In genomic region chr6:71072508-71072907, GRCh38 we compare ENCODE assay signal across 18 cellular contexts.
DNase-seq lines count a peak whose midpoint lies in the region; ATAC-seq and TF ChIP-seq lines count a peak whose summit lies in the region.
"Had no signal": no experiment of that assay in that cellular context is flagged by ENCODE, and none has a peak within 500 bp of the region (broad histone marks: within the 10 kb centered on the region; RNA-seq: fewer than 3 reads in every experiment).

No MANE protein-coding gene starts in this region.

- dilution Hi-C loops in IMR-90 (cut with HindIII; ENCODE audit: low sequenced_read_pairs, unreplicated experiment), result no loop called here

- in situ Hi-C loops in IMR-90 (cut with MboI; ENCODE audit: low sequenced_read_pairs), result no loop called here

- H2BK20ac ChIP-seq in IMR-90 (ENCODE audit: low read depth, low read length), result no peak overlapping the region

- H3K9ac ChIP-seq in IMR-90 (ENCODE audit: low read depth, low read length), result no peak overlapping the region

- no peak overlapping the region for H2BK15ac ChIP-seq in IMR-90 (ENCODE audit: low read depth, low read length)

- no peaks in the 10 kb centered on the region for H3K4me1 ChIP-seq in IMR-90 (ENCODE audit: control insufficient read depth, insufficient read depth, low read length)
- H3K4me1 ChIP-seq: left lung, upper lobe of left lung had no signal

- no peak for TF ChIP-seq POLR2A in IMR-90 (IDR thresholded peaks at IDR 0.05; ENCODE audit: low read depth, low read length)

- no peak overlapping the region for H3K18ac ChIP-seq in IMR-90 (ENCODE audit: low read depth, low read length)

- POLR2A ChIA-PET in IMR-90 (lab: Charles Lee; ENCODE audit: unreplicated experiment) (no interaction called here), WTC11 (lab: Charles Lee) (no interaction called here)

- no peak overlapping the region for H3K56ac ChIP-seq in IMR-90 (ENCODE audit: extremely low read depth, insufficient read depth, low read length)

- H4K20me1 ChIP-seq in IMR-90 (ENCODE audit: insufficient read depth, low read length), result no peaks in the 10 kb centered on the region

- no peaks in the 10 kb centered on the region for H3K79me1 ChIP-seq in IMR-90 (ENCODE audit: low read depth in 1 of 2, low read length in 2 of 2)

- no peak overlapping the region for H3K4me3 ChIP-seq in IMR-90 (ENCODE audit: insufficient read depth, low read depth, low read length)
- H3K4me3 ChIP-seq in fibroblast of villous mesenchyme (ENCODE audit: low read depth, low read length), result no peak overlapping the region
- no peak overlapping the region for H3K4me3 ChIP-seq in skeletal muscle cell (ENCODE audit: low read depth, low read length)
- H3K4me3 ChIP-seq: cardiac muscle cell, left lung, upper lobe of left lung had no signal

- no peak overlapping the region for H2AK9ac ChIP-seq in IMR-90 (replicated peaks; ENCODE audit: low read depth, low read length, poor library complexity)

- no peak overlapping the region for H3K4ac ChIP-seq in IMR-90 (ENCODE audit: low read depth, low read length)

- H4K5ac ChIP-seq in IMR-90 (ENCODE audit: low read depth, low read length), result no peak overlapping the region

- peaks cover 2% of the 10 kb centered on the region; the same call in 1 of the 2 replicates for H3K36me3 Mint-ChIP-seq in WTC11
- no peaks in the 10 kb centered on the region for H3K36me3 Mint-ChIP-seq in activated naive CD4-positive, alpha-beta T cell treated with anti-CD3 and anti-CD28 coated beads, Interleukin-2, amount 50 U/mL, for 72 hours
- no peaks in the 10 kb centered on the region for H3K36me3 Mint-ChIP-seq in natural killer cell treated with Interleukin-12 subunit alpha and Interleukin-12 subunit beta and Interleukin-15 and Interleukin-18, amount 100 ng/mL, for 72 hours

- no peaks in the 10 kb centered on the region for H3K36me3 ChIP-seq in IMR-90 (ENCODE audit: control insufficient read depth, insufficient read depth, low read length)
- H3K36me3 ChIP-seq: cardiac muscle cell, left lung, upper lobe of left lung had no signal

- H2AFZ ChIP-seq in IMR-90 (replicated peaks; ENCODE audit: low read length, poor library complexity), result no peak overlapping the region

- H3K23ac ChIP-seq in IMR-90 (ENCODE audit: low read depth, low read length), result no peak overlapping the region

- WGBS in IMR-90 (ENCODE audit: extremely low coverage in 2 of 2, insufficient read length in 1 of 2), 2 experiments, result no CpG with 5 or more reads among the region's 3 CpGs

- H3K4me3 Mint-ChIP-seq in WTC11, result no peak overlapping the region
- H3K4me3 Mint-ChIP-seq in natural killer cell treated with Interleukin-12 subunit alpha and Interleukin-12 subunit beta and Interleukin-15 and Interleukin-18, amount 100 ng/mL, for 72 hours, result no peak overlapping the region
- H3K4me3 Mint-ChIP-seq: activated naive CD4-positive, alpha-beta T cell treated with anti-CD3 and anti-CD28 coated beads, Interleukin-2, amount 50 U/mL, for 24 hours had no signal

- H3K27me3 Mint-ChIP-seq in WTC11 (ENCODE audit: low read depth), result peaks cover 4% of the 10 kb centered on the region; the same call in 1 of the 2 replicates
- peaks cover 0 to 12% of the 10 kb centered on the region in 2 donors for H3K27me3 Mint-ChIP-seq in natural killer cell treated with Interleukin-12 subunit alpha and Interleukin-12 subunit beta and Interleukin-15 and Interleukin-18, amount 100 ng/mL, for 72 hours

- H4K8ac ChIP-seq in IMR-90 (ENCODE audit: low read depth in 2 of 2, low read length in 2 of 2), result no peak overlapping the region

- H3K14ac ChIP-seq in IMR-90 (replicated peaks; ENCODE audit: low read depth, low read length), result no peak overlapping the region

- H3K9me3 ChIP-seq in IMR-90 (ENCODE audit: control insufficient read depth, insufficient read depth, low read length), result no peaks in the 10 kb centered on the region

- ATAC-seq in IMR-90 (ENCODE audit: low read depth) (peak; percentile 51; the same call in 1 of the 2 replicates), WTC11 (no peak)
- ATAC-seq in activated naive CD4-positive, alpha-beta T cell treated with anti-CD3 and anti-CD28 coated beads, Interleukin-2, amount 50 U/mL, for 72 hours, result no peak
- no peak for ATAC-seq in natural killer cell treated with Interleukin-12 subunit alpha and Interleukin-12 subunit beta and Interleukin-15 and Interleukin-18, amount 100 ng/mL, for 72 hours
- ATAC-seq: left lung, PC-3 had no signal

- intact Hi-C loops in IMR-90 (cut with micrococcal nuclease), result no loop called here

- no TSS peak for BruUV-seq in IMR-90 (replicated peaks; lab: Mats Ljungman, UMichigan)

- TF ChIP-seq CTCF in IMR-90 (conservative IDR thresholded peaks at IDR 0.05; ENCODE audit: low read depth, low read length), result no peak
- TF ChIP-seq CTCF in fibroblast of villous mesenchyme (IDR thresholded peaks at IDR 0.05; ENCODE audit: insufficient read depth, low read depth, low read length), result no peak
- TF ChIP-seq CTCF in WTC11 (IDR thresholded peaks at IDR 0.05), result no peak

- peaks cover 18% of the 10 kb centered on the region for H3K9me3 Mint-ChIP-seq in WTC11
- peaks cover 3 to 15% of the 10 kb centered on the region in 2 donors for H3K9me3 Mint-ChIP-seq in activated naive CD4-positive, alpha-beta T cell treated with anti-CD3 and anti-CD28 coated beads, Interleukin-2, amount 50 U/mL, for 72 hours
- peaks cover 7% of the 10 kb centered on the region for H3K9me3 Mint-ChIP-seq in natural killer cell treated with Interleukin-12 subunit alpha and Interleukin-12 subunit beta and Interleukin-15 and Interleukin-18, amount 100 ng/mL, for 72 hours

- no peak overlapping the region for H2AK5ac ChIP-seq in IMR-90 (ENCODE audit: low read depth, low read length)

- H3K27ac Mint-ChIP-seq in WTC11, result no peak overlapping the region
- H3K27ac Mint-ChIP-seq in activated naive CD4-positive, alpha-beta T cell treated with anti-CD3 and anti-CD28 coated beads, Interleukin-2, amount 50 U/mL, for 72 hours, result no peak overlapping the region
- no peak overlapping the region for H3K27ac Mint-ChIP-seq in natural killer cell treated with Interleukin-12 subunit alpha and Interleukin-12 subunit beta and Interleukin-15 and Interleukin-18, amount 100 ng/mL, for 72 hours
- H3K27ac Mint-ChIP-seq: activated naive CD4-positive, alpha-beta T cell treated with anti-CD3 and anti-CD28 coated beads, Interleukin-2, amount 50 U/mL, for 24 hours; progenitor cell of endocrine pancreas had no signal

- no peaks in the 10 kb centered on the region for H3K4me1 Mint-ChIP-seq in WTC11
- H3K4me1 Mint-ChIP-seq in natural killer cell treated with Interleukin-12 subunit alpha and Interleukin-12 subunit beta and Interleukin-15 and Interleukin-18, amount 100 ng/mL, for 72 hours (ENCODE audit: low read depth in 2 of 2), result no peaks in the 10 kb centered on the region
- H3K4me1 Mint-ChIP-seq: activated naive CD4-positive, alpha-beta T cell treated with anti-CD3 and anti-CD28 coated beads, Interleukin-2, amount 50 U/mL, for 24 hours had no signal

- no peak overlapping the region for H3K27ac ChIP-seq in IMR-90 (ENCODE audit: insufficient read depth, low read length)
- H3K27ac ChIP-seq: cardiac muscle cell, HL-60, left lung, upper lobe of left lung had no signal

- DNase-seq in IMR-90 (peak; percentile 11), RPMI7951 (ENCODE audit: low read depth) (peak; percentile 43), fibroblast of villous mesenchyme (ENCODE audit: low read depth) (peak; percentile 10), skeletal muscle cell (ENCODE audit: low read depth) (peak; percentile 47), WTC11 (ENCODE audit: low spot score) (no peak), SKM-1 (lab: John Stamatoyannopoulos, UW; ENCODE audit: unreplicated experiment) (no peak)
- no peak for DNase-seq in activated naive CD4-positive, alpha-beta T cell treated with anti-CD3 and anti-CD28 coated beads, Interleukin-2, amount 50 U/mL, for 72 hours (ENCODE audit: low spot score in 2 of 2)
- DNase-seq in natural killer cell treated with Interleukin-12 subunit alpha and Interleukin-12 subunit beta and Interleukin-15 and Interleukin-18, amount 100 ng/mL, for 72 hours (ENCODE audit: low spot score), result no peak
- DNase-seq: GF-D8; left lung; NCI-H2029 treated with DMSO at 0.1 percent for 48 hours; PC-3; stimulated activated naive CD4-positive, alpha-beta T cell treated with Interleukin-2 at 50 U/mL for 16 hours; upper lobe of left lung had no signal

- CTCF ChIA-PET in IMR-90 (lab: Yijun Ruan, JAX), result no interaction called here
- CTCF ChIA-PET in WTC11 (lab: Charles Lee), result no interaction called here

- no peak for TF ChIP-seq RAD21 in IMR-90 (IDR thresholded peaks at IDR 0.05; ENCODE audit: low read length)

- no peak overlapping the region for H4K91ac ChIP-seq in IMR-90 (ENCODE audit: insufficient read depth, low read depth, low read length)

- H2BK120ac ChIP-seq in IMR-90 (ENCODE audit: low read depth, low read length), result no peak overlapping the region

- H3K9me1 ChIP-seq in IMR-90 (ENCODE audit: insufficient read depth, low read length), result no peaks in the 10 kb centered on the region

- no peak overlapping the region for H3K4me2 ChIP-seq in IMR-90 (ENCODE audit: low read depth, low read length)

- no peak overlapping the region for H2BK5ac ChIP-seq in IMR-90 (ENCODE audit: low read depth, low read length, poor library complexity, severe bottlenecking)

- no peaks in the 10 kb centered on the region; the same call in 1 of the 2 replicates for H3K27me3 ChIP-seq in IMR-90 (ENCODE audit: control insufficient read depth, insufficient read depth, low read length)
- H3K27me3 ChIP-seq: cardiac muscle cell, left lung, upper lobe of left lung had no signal

TF ChIP-seq in IMR-90, 13 proteins besides CTCF, POLR2A, EP300 and RAD21 (continues in another document):
- TF ChIP-seq USF2 (IDR thresholded peaks at IDR 0.05; ENCODE audit: low read depth, low read length) (no peak), FOS (IDR thresholded peaks at IDR 0.05; ENCODE audit: low read depth, low read length) (no peak), CEBPB (IDR thresholded peaks at IDR 0.05; ENCODE audit: low read depth, low read length) (no peak)

TF ChIP-seq in WTC11, 78 proteins besides CTCF, POLR2A, EP300 and RAD21 (continues in another document):
- TF ChIP-seq ETV6 (CRISPR knock-in tag; IDR thresholded peaks at IDR 0.05) (no peak), TEAD1 (CRISPR knock-in tag; IDR thresholded peaks at IDR 0.05) (no peak)

Comparison
In these comparisons a context has a peak if more than half of its experiments do, and no peak if none do; other contexts are left out.
1. DNase-seq: peak in IMR-90 (single experiment), RPMI7951 (single experiment), fibroblast of villous mesenchyme (single experiment) and skeletal muscle cell (single experiment); none in WTC11 (single experiment), SKM-1 (single experiment), activated naive CD4-positive, alpha-beta T cell treated with anti-CD3 and anti-CD28 coated beads, Interleukin-2, amount 50 U/mL, for 72 hours (0 of 2) and natural killer cell treated with Interleukin-12 subunit alpha and Interleukin-12 subunit beta and Interleukin-15 and Interleukin-18, amount 100 ng/mL, for 72 hours (single experiment).